Comparison of ENCODE assay signal across 26 cellular contexts in the genomic region with DNA sequence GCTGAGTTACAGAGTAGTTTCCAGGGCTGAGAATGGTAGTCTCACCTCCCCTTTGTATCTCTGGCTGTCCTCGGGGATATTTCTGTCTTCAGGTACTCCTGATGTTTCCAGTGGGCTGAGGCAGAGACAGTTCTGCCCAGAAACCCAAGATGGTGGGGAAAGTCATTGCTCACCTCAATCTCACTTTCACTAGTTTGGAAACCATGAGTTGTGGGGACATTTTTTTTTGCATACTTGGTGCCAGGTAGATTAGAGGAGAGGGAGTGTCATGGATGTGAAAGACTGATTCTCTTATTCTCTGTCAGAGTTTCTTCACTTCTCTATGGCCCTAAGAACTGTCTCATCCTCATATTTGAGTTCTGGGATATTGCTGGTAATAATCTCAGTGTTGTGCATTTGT.
"Had no signal": no experiment of that assay in that cellular context is flagged by ENCODE, and none has a peak within 500 bp of the region (broad histone marks: within the 10 kb centered on the region; RNA-seq: fewer than 3 reads in every experiment).

No MANE protein-coding gene starts in this region.

- H3K27me3 ChIP-seq: neural progenitor cell, ovary, right lobe of liver, sigmoid colon, thyroid gland, tibial nerve, upper lobe of left lung, vagina had no signal

- H3K79me2 ChIP-seq: parathyroid adenoma had no signal

- H3K4me2 ChIP-seq: neural progenitor cell had no signal

- H3K36me3 ChIP-seq: neural progenitor cell, ovary, right lobe of liver, sigmoid colon, stomach, thoracic aorta, thyroid gland, tibial nerve, upper lobe of left lung, vagina had no signal

- H3K9me3 ChIP-seq: ovary, psoas muscle, right lobe of liver, sigmoid colon, stomach, thoracic aorta, thyroid gland, tibial nerve, upper lobe of left lung, vagina had no signal

- H3K9ac ChIP-seq: neural progenitor cell, parathyroid adenoma had no signal

- H3K27ac ChIP-seq: neural progenitor cell, ovary, parathyroid adenoma, psoas muscle, right lobe of liver, sigmoid colon, stomach, thoracic aorta, thyroid gland, tibial nerve, upper lobe of left lung, vagina had no signal

- FAIRE-seq: small intestine, urothelium cell line had no signal

- DNase-seq: natural killer cell; occipital lobe; ovary; posterior cingulate gyrus; psoas muscle; right cardiac atrium; right lobe of liver; sigmoid colon; small intestine; stimulated activated CD4-positive, alpha-beta T cell treated with anti-CD3 and anti-CD28 coated beads, Interleukin-15, amount 100 ng/mL, for 24 hours; stimulated activated CD4-positive, alpha-beta T cell treated with anti-CD3 and anti-CD28 coated beads, Interleukin-2, amount 100 ng/mL, for 24 hours; stimulated activated CD4-positive, alpha-beta T cell treated with anti-CD3 and anti-CD28 coated beads, Interleukin-2, amount 100 ng/mL, for 48 hours; stimulated activated CD4-positive, alpha-beta T cell treated with anti-CD3 and anti-CD28 coated beads, Interleukin-4, amount 100 ng/mL, for 24 hours; stimulated activated naive B cell treated with anti-CD40 and anti-IgM and Interleukin-4, amounts not matched to agents 10 μg/mL and 1 μg/mL and 100 μg/mL, for 72 hours; stimulated activated naive CD4-positive, alpha-beta T cell treated with Interleukin-2 at 50 U/mL for 16 hours; stomach; thyroid gland; trophoblast cell; upper lobe of left lung had no signal

- H3K4me1 ChIP-seq: neural progenitor cell, parathyroid adenoma, psoas muscle, right lobe of liver, sigmoid colon, stomach, thyroid gland, tibial nerve, upper lobe of left lung, vagina had no signal

- H3K4me3 ChIP-seq: neural progenitor cell, ovary, psoas muscle, right lobe of liver, sigmoid colon, stomach, thoracic aorta, thyroid gland, tibial nerve, upper lobe of left lung, vagina had no signal

- H2AFZ ChIP-seq: neural progenitor cell, parathyroid adenoma had no signal

- ATAC-seq: natural killer cell; psoas muscle; right cardiac atrium; right lobe of liver; stimulated activated effector memory CD8-positive, alpha-beta T cell treated with anti-CD3 and anti-CD28 coated beads, Interleukin-12 subunit alpha, Interleukin-12 subunit beta, amount 100 ng/mL, for 72 hours; stimulated activated naive B cell treated with anti-CD40 and anti-IgM and Interleukin-4, amounts not matched to agents 10 μg/mL and 1 μg/mL and 100 μg/mL, for 72 hours had no signal
